ENCODE assay signal across 22 cellular contexts in genomic region chr3:172329070-172329469, GRCh38.
DNase-seq lines count a peak whose midpoint lies in the region; ATAC-seq and TF ChIP-seq lines count a peak whose summit lies in the region.
"Had no signal": no experiment of that assay in that cellular context is flagged by ENCODE, and none has a peak within 500 bp of the region (broad histone marks: within the 10 kb centered on the region; RNA-seq: fewer than 3 reads in every experiment).

No MANE protein-coding gene starts in this region.

- H3K4me3 ChIP-seq in AG04450 (ENCODE audit: low read depth, low read length) = no peak overlapping the region
- H3K4me3 ChIP-seq in DND-41 (ENCODE audit: low read depth in 1 of 2, low read length in 2 of 2) = no peak overlapping the region
- H3K4me3 ChIP-seq in breast epithelium = no peak overlapping the region
- H3K4me3 ChIP-seq: ovary, sigmoid colon, tibial nerve had no signal

- H3K79me2 ChIP-seq in DND-41 (ENCODE audit: insufficient read depth, low read length) = no peaks in the 10 kb centered on the region

- no peak overlapping the region for H3K9ac ChIP-seq in DND-41 (ENCODE audit: low read depth, low read length)

- no peak for DNase-seq in AG04450 (ENCODE audit: low read depth, low spot score)
- DNase-seq in DND-41 = peak; percentile 11
- DNase-seq in iPS-NIHi7 (ENCODE audit: extremely low spot score) = peak; percentile 39
- DNase-seq in breast epithelium (ENCODE audit: low spot score in 2 of 2) = no peak
- DNase-seq in superior temporal gyrus (ENCODE audit: extremely low spot score) = no peak
- DNase-seq: activated CD4-positive, alpha-beta T cell treated with anti-CD3 and anti-CD28 coated beads, Interleukin-2, amount 50 U/mL, for 48 hours; activated naive CD4-positive, alpha-beta T cell; GDM1; head of caudate nucleus; IMR-90; NCI-H1694 treated with DMSO at 0.1 percent for 48 hours; NCI-H446 treated with DMSO at 0.1 percent for 48 hours; ovary; SHP77; sigmoid colon; stimulated activated CD4-positive, alpha-beta T cell treated with anti-CD3 and anti-CD28 coated beads, Interleukin-1b, Interleukin-23, amount 100 ng/mL, for 48 hours; stimulated activated naive CD4-positive, alpha-beta T cell treated with Interleukin-2 at 50 U/mL for 16 hours had no signal

- CTCF ChIA-PET in AG04450 (lab: Charles Lee) = interaction anchor here (0.8 to 1.6 kb wide), 3 partner anchors 12 to 16 kb away, joined by 3 to 4 read pairs (median 3); no protein-coding TSS in a partner anchor

- 0 out of 2 replicates have a peak, but pooled peaks have one; percentile 16 for TF ChIP-seq CTCF in AG04450 (IDR thresholded peaks at IDR 0.05; ENCODE audit: low read depth, low read length)
- TF ChIP-seq CTCF in DND-41 (IDR thresholded peaks at IDR 0.05; ENCODE audit: borderline replicate concordance, extremely low read depth, low read length, poor library complexity, severe bottlenecking) = peak; percentile 41
- TF ChIP-seq CTCF in VCaP (conservative IDR thresholded peaks at IDR 0.05) = 0 out of 2 replicates have a peak, but pooled peaks have one; percentile 7
- no peak for TF ChIP-seq CTCF in breast epithelium (IDR thresholded peaks at IDR 0.05)

- intact Hi-C loops in breast epithelium (cut with DNase I; ENCODE audit: low total_unique reads) = no loop called here

- POLR2A ChIA-PET in AG04450 (lab: Yijun Ruan, JAX) = no interaction called here

- no peak overlapping the region for H3K27ac ChIP-seq in AG04450 (ENCODE audit: low read depth, low read length)
- no peak overlapping the region for H3K27ac ChIP-seq in DND-41 (ENCODE audit: low read length)
- no peak overlapping the region for H3K27ac ChIP-seq in VCaP
- peak overlapping the region in 1 of 2 donors; percentile 26 for H3K27ac ChIP-seq in breast epithelium
- H3K27ac ChIP-seq: HL-60, ovary, sigmoid colon, tibial nerve had no signal

- H3K4me1 ChIP-seq in DND-41 (ENCODE audit: insufficient read depth, low read length) (0 out of 2 replicates have a peak, but pooled peaks cover 3% of the 10 kb centered on the region), breast epithelium (no peaks in the 10 kb centered on the region)

- no peaks in the 10 kb centered on the region for H4K20me1 ChIP-seq in DND-41 (ENCODE audit: insufficient read depth, low read length)

- H3K9me3 ChIP-seq in AG04450 (ENCODE audit: control insufficient read depth, insufficient read depth, low read length) (no peaks in the 10 kb centered on the region), DND-41 (ENCODE audit: insufficient read depth, low read length, severe bottlenecking) (no peaks in the 10 kb centered on the region), breast epithelium (no peaks in the 10 kb centered on the region)
- H3K9me3 ChIP-seq: ovary, sigmoid colon, tibial nerve had no signal

- ATAC-seq in DND-41 (ENCODE audit: insufficient read depth, low read depth) (no peak), HG02623 (IDR thresholded peaks at IDR 0.05; ENCODE audit: unreplicated experiment) (no peak), HG02938 (IDR thresholded peaks at IDR 0.05; ENCODE audit: unreplicated experiment) (no peak)

- H3K27me3 ChIP-seq in AG04450 (ENCODE audit: control insufficient read depth, insufficient read depth, low read length) = no peaks in the 10 kb centered on the region
- no peaks in the 10 kb centered on the region for H3K27me3 ChIP-seq in DND-41 (ENCODE audit: insufficient read depth, low read length, poor library complexity)
- no peaks in the 10 kb centered on the region for H3K27me3 ChIP-seq in breast epithelium
- H3K27me3 ChIP-seq: ovary, sigmoid colon, tibial nerve had no signal

- H2AFZ ChIP-seq in DND-41 (ENCODE audit: low read depth, low read length) = no peak overlapping the region

- H3K4me2 ChIP-seq in DND-41 (ENCODE audit: insufficient read depth, low read length) = no peak overlapping the region

- H3K36me3 ChIP-seq in DND-41 (ENCODE audit: insufficient read depth, low read length) (no peaks in the 10 kb centered on the region), breast epithelium (no peaks in the 10 kb centered on the region)
- H3K36me3 ChIP-seq: ovary had no signal

- no peak for TF ChIP-seq POLR2A in breast epithelium (IDR thresholded peaks at IDR 0.05)

Comparison
In these comparisons a context has a peak if more than half of its experiments do, and no peak if none do; other contexts are left out.
1. DNase-seq: peak in DND-41 (single experiment) and iPS-NIHi7 (single experiment); none in AG04450 (single experiment), breast epithelium (0 of 2) and superior temporal gyrus (single experiment).
2. CTCF ChIP-seq: peak in AG04450 (single experiment), DND-41 (single experiment) and VCaP (single experiment); none in breast epithelium (0 of 3).